Comparison of ENCODE assay signal across 8 cellular contexts in the genomic region with DNA sequence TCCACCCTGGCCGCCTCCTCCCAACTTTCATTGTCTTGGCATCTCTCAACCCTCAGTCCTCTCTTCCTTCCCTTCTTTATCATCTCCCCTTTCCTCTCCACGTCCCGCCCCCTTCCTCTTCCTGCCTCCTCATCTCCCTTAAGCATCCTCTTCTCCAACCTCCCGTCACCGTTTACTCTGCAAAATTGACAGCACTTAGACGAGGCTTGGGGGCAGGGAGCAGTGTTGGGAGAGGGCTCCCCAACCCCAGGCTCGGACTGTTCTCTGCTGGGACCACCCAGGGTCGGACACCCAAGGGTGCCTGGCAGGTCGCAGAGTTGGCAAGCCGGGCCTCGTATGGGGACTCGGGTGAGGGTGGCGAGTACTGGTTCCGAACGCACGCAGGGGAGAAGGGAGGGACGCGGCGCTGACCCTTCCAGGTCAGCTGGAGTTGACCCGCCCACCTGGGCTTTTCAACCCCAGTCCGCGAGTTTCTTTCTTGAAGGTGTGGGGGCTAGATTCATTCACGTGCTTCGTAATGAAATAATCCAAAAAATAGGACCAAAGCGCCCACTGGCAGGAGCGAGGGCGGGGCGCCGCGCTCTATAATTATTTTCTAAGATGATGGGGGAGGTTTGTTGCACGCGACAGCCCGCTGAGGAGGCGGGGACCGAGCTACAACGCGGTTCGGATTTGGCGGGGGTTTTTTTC. TPM values are rescaled to one million over a fixed set of nuclear protein-coding genes. Genes with fewer than 3 reads are reported as not detected.
DNase-seq lines count a peak whose midpoint lies in the region; ATAC-seq and TF ChIP-seq lines count a peak whose summit lies in the region.

No MANE protein-coding gene starts in this region.

- no peak for ATAC-seq in CD4-positive, CD25-positive, alpha-beta regulatory T cell (ENCODE audit: low read depth in 2 of 2)
- ATAC-seq in sciatic nerve (no peak), GM19397 (IDR thresholded peaks at IDR 0.05; ENCODE audit: unreplicated experiment) (no peak)

- peak overlapping the region; percentile 91 for H3K27ac ChIP-seq in CD4-positive, CD25-positive, alpha-beta regulatory T cell (ENCODE audit: insufficient read depth, low read length, poor library complexity, severe bottlenecking)
- H3K27ac ChIP-seq in KOPT-K1 (ENCODE audit: low read depth, low read length, poor library complexity, severe bottlenecking): peak overlapping the region; percentile 91

- H3K36me3 ChIP-seq in CD4-positive, CD25-positive, alpha-beta regulatory T cell (ENCODE audit: control insufficient read depth, insufficient read depth, low read length): peaks cover 13% of the 10 kb centered on the region
- peaks cover 32% of the 10 kb centered on the region for H3K36me3 ChIP-seq in KOPT-K1 (ENCODE audit: insufficient read depth, low read length)

- no peaks in the 10 kb centered on the region for H3K27me3 ChIP-seq in CD4-positive, CD25-positive, alpha-beta regulatory T cell (ENCODE audit: control insufficient read depth, insufficient read depth, low read length)

- peaks cover 6% of the 10 kb centered on the region for H3K36me3 Mint-ChIP-seq in CD4-positive, CD25-positive, alpha-beta regulatory T cell
- H3K36me3 Mint-ChIP-seq in activated T-helper 1 cell treated with anti-CD3 and anti-CD28 coated beads, Interleukin-12 subunit alpha, Interleukin-12 subunit beta, Interleukin-2, Interleukin-4 antibody, amounts not matched to agents 30 ng/mL and 10 ng/mL and 1 ng/mL, durations not matched to agents 14 hours and 24 hours and 36 hours (ENCODE audit: low read depth): peaks cover 29% of the 10 kb centered on the region

- H3K4me3 ChIP-seq in CD4-positive, CD25-positive, alpha-beta regulatory T cell (ENCODE audit: low read depth, low read length): peak overlapping the region; percentile 68

- DNase-seq in CD4-positive, CD25-positive, alpha-beta regulatory T cell: no peak
- no peak for DNase-seq in activated T-helper 1 cell treated with anti-CD3 and anti-CD28 coated beads, Interleukin-12 subunit alpha, Interleukin-12 subunit beta, Interleukin-2, Interleukin-4 antibody, amounts not matched to agents 30 ng/mL and 10 ng/mL and 1 ng/mL, durations not matched to agents 14 hours and 24 hours and 36 hours (ENCODE audit: low spot score)
- DNase-seq in head of caudate nucleus (peak in 24 of 42 donors; percentile 25 to 69 (median 58)), sciatic nerve (ENCODE audit: low spot score) (peak; percentile 78), erythroblast (lab: John Stamatoyannopoulos, UW) (no peak), G401 (ENCODE audit: low spot score) (no peak)

- peak overlapping the region; percentile 94 to 98 (median 95) for H3K4me3 Mint-ChIP-seq in CD4-positive, CD25-positive, alpha-beta regulatory T cell
- peak overlapping the region; percentile 94 for H3K4me3 Mint-ChIP-seq in activated T-helper 1 cell treated with anti-CD3 and anti-CD28 coated beads, Interleukin-12 subunit alpha, Interleukin-12 subunit beta, Interleukin-2, Interleukin-4 antibody, amounts not matched to agents 30 ng/mL and 10 ng/mL and 1 ng/mL, durations not matched to agents 14 hours and 24 hours and 36 hours

- H3K4me1 ChIP-seq in CD4-positive, CD25-positive, alpha-beta regulatory T cell (ENCODE audit: control insufficient read depth, insufficient read depth, low read length, poor library complexity, severe bottlenecking): peaks cover 68% of the 10 kb centered on the region

- peaks cover 5 to 78% (median 44%) of the 10 kb centered on the region in 4 donors for H3K4me1 Mint-ChIP-seq in CD4-positive, CD25-positive, alpha-beta regulatory T cell
- H3K4me1 Mint-ChIP-seq in activated T-helper 1 cell treated with anti-CD3 and anti-CD28 coated beads, Interleukin-12 subunit alpha, Interleukin-12 subunit beta, Interleukin-2, Interleukin-4 antibody, amounts not matched to agents 30 ng/mL and 10 ng/mL and 1 ng/mL, durations not matched to agents 14 hours and 24 hours and 36 hours (ENCODE audit: low read depth): peaks cover 56% of the 10 kb centered on the region

- TF ChIP-seq POLR2A in erythroblast (IDR thresholded peaks at IDR 0.05; ENCODE audit: low read length): no peak

- H3K27me3 Mint-ChIP-seq in CD4-positive, CD25-positive, alpha-beta regulatory T cell: peaks cover 16% of the 10 kb centered on the region
- no peaks in the 10 kb centered on the region for H3K27me3 Mint-ChIP-seq in activated T-helper 1 cell treated with anti-CD3 and anti-CD28 coated beads, Interleukin-12 subunit alpha, Interleukin-12 subunit beta, Interleukin-2, Interleukin-4 antibody, amounts not matched to agents 30 ng/mL and 10 ng/mL and 1 ng/mL, durations not matched to agents 14 hours and 24 hours and 36 hours (ENCODE audit: insufficient read depth)

- H3K9me3 Mint-ChIP-seq in CD4-positive, CD25-positive, alpha-beta regulatory T cell: peaks cover 0 to 2% (median 0%) of the 10 kb centered on the region in 7 donors
- no peaks in the 10 kb centered on the region for H3K9me3 Mint-ChIP-seq in activated T-helper 1 cell treated with anti-CD3 and anti-CD28 coated beads, Interleukin-12 subunit alpha, Interleukin-12 subunit beta, Interleukin-2, Interleukin-4 antibody, amounts not matched to agents 30 ng/mL and 10 ng/mL and 1 ng/mL, durations not matched to agents 14 hours and 24 hours and 36 hours

- H3K9me3 ChIP-seq in CD4-positive, CD25-positive, alpha-beta regulatory T cell (ENCODE audit: control insufficient read depth in 2 of 2, low read length in 2 of 2): no peaks in the 10 kb centered on the region
- H3K9me3 ChIP-seq in KOPT-K1 (ENCODE audit: insufficient read depth, low read length, poor library complexity, severe bottlenecking): no peaks in the 10 kb centered on the region

- in situ Hi-C loops in G401 (cut with HindIII; ENCODE audit: low sequenced_read_pairs): no loop called here

- intact Hi-C loops in activated T-helper 1 cell treated with anti-CD3 and anti-CD28 coated beads, Interleukin-12 subunit alpha, Interleukin-12 subunit beta, Interleukin-2, Interleukin-4 antibody, amounts not matched to agents 30 ng/mL and 10 ng/mL and 1 ng/mL, durations not matched to agents 14 hours and 24 hours and 36 hours (cut with micrococcal nuclease): no loop called here
- intact Hi-C loops in head of caudate nucleus (cut with DNase I) (loop anchor here (10.0 kb wide), 2 partner anchors 110 to 180 kb away; a partner anchor contains a TSS), sciatic nerve (cut with DNase I) (no loop called here)

- peak overlapping the region in 2 of 3 donors; percentile 97 for H3K27ac Mint-ChIP-seq in CD4-positive, CD25-positive, alpha-beta regulatory T cell
- peak overlapping the region; percentile 98 for H3K27ac Mint-ChIP-seq in activated T-helper 1 cell treated with anti-CD3 and anti-CD28 coated beads, Interleukin-12 subunit alpha, Interleukin-12 subunit beta, Interleukin-2, Interleukin-4 antibody, amounts not matched to agents 30 ng/mL and 10 ng/mL and 1 ng/mL, durations not matched to agents 14 hours and 24 hours and 36 hours

RNA-seq across cellular contexts. Expression of a gene that starts 0.8 kb away (rescaled TPM):
- 15.6 TPM for total RNA-seq in CD4-positive, CD25-positive, alpha-beta regulatory T cell
- 10 to 100 TPM; 41.0 to 48.8 (median 45.5) TPM for polyA plus RNA-seq in CD4-positive, CD25-positive, alpha-beta regulatory T cell
- total RNA-seq in activated T-helper 1 cell treated with anti-CD3 and anti-CD28 coated beads, Interleukin-12 subunit alpha, Interleukin-12 subunit beta, Interleukin-2, Interleukin-4 antibody, amounts not matched to agents 30 ng/mL and 10 ng/mL and 1 ng/mL, durations not matched to agents 14 hours and 24 hours and 36 hours: 29.2 and 30.8 TPM in 2 replicates
- total RNA-seq in sciatic nerve: 29.7 TPM
- 69.9 and 78.4 TPM in 2 replicates for total RNA-seq in G401 (2014; rRNA removed; shearing (Covaris generic))

RNA-seq across cellular contexts. Expression of a gene that starts 3.2 kb away (rescaled TPM):
- 1.9 TPM for total RNA-seq in CD4-positive, CD25-positive, alpha-beta regulatory T cell
- polyA plus RNA-seq in CD4-positive, CD25-positive, alpha-beta regulatory T cell: under 1 TPM in 2 of 4 donors, not detected in 2; 0.06 to 0.17 TPM
- 1.0 and 1.3 TPM in 2 replicates for total RNA-seq in activated T-helper 1 cell treated with anti-CD3 and anti-CD28 coated beads, Interleukin-12 subunit alpha, Interleukin-12 subunit beta, Interleukin-2, Interleukin-4 antibody, amounts not matched to agents 30 ng/mL and 10 ng/mL and 1 ng/mL, durations not matched to agents 14 hours and 24 hours and 36 hours
- total RNA-seq in sciatic nerve: 26.3 TPM
- total RNA-seq in G401 (2014; rRNA removed; shearing (Covaris generic)): 4.7 and 6.2 TPM in 2 replicates

RNA-seq across cellular contexts. Expression of a gene that starts 5.1 kb away (rescaled TPM):
- total RNA-seq in CD4-positive, CD25-positive, alpha-beta regulatory T cell: 163 TPM
- polyA plus RNA-seq in CD4-positive, CD25-positive, alpha-beta regulatory T cell: 100 to 1,000 TPM; 116 to 157 (median 133) TPM
- total RNA-seq in activated T-helper 1 cell treated with anti-CD3 and anti-CD28 coated beads, Interleukin-12 subunit alpha, Interleukin-12 subunit beta, Interleukin-2, Interleukin-4 antibody, amounts not matched to agents 30 ng/mL and 10 ng/mL and 1 ng/mL, durations not matched to agents 14 hours and 24 hours and 36 hours: 117 and 124 TPM in 2 replicates
- 123 TPM for total RNA-seq in sciatic nerve
- total RNA-seq in G401 (2014; rRNA removed; shearing (Covaris generic)): 17.2 and 32.7 TPM in 2 replicates

RNA-seq across cellular contexts. Expression of a gene that starts 8.8 kb away (rescaled TPM):
- total RNA-seq in CD4-positive, CD25-positive, alpha-beta regulatory T cell: 224 TPM
- polyA plus RNA-seq in CD4-positive, CD25-positive, alpha-beta regulatory T cell: 10 to 100 TPM; 36.9 to 62.2 (median 44.5) TPM
- total RNA-seq in activated T-helper 1 cell treated with anti-CD3 and anti-CD28 coated beads, Interleukin-12 subunit alpha, Interleukin-12 subunit beta, Interleukin-2, Interleukin-4 antibody, amounts not matched to agents 30 ng/mL and 10 ng/mL and 1 ng/mL, durations not matched to agents 14 hours and 24 hours and 36 hours: 365 and 380 TPM in 2 replicates
- 123 TPM for total RNA-seq in sciatic nerve
- total RNA-seq in G401 (2014; rRNA removed; shearing (Covaris generic)): 469 and 478 TPM in 2 replicates

RNA-seq across cellular contexts. Expression of a gene that starts 24.6 kb away (rescaled TPM):
- 89.1 TPM for total RNA-seq in CD4-positive, CD25-positive, alpha-beta regulatory T cell
- 10 to 100 TPM; 49.4 to 65.1 (median 56.1) TPM for polyA plus RNA-seq in CD4-positive, CD25-positive, alpha-beta regulatory T cell
- 134 and 140 TPM in 2 replicates for total RNA-seq in activated T-helper 1 cell treated with anti-CD3 and anti-CD28 coated beads, Interleukin-12 subunit alpha, Interleukin-12 subunit beta, Interleukin-2, Interleukin-4 antibody, amounts not matched to agents 30 ng/mL and 10 ng/mL and 1 ng/mL, durations not matched to agents 14 hours and 24 hours and 36 hours
- 16.9 TPM for total RNA-seq in sciatic nerve
- total RNA-seq in G401 (2014; rRNA removed; shearing (Covaris generic)): 169 and 171 TPM in 2 replicates

Comparison
In these comparisons a context has a peak if more than half of its experiments do, and no peak if none do; other contexts are left out.
1. DNase-seq: peak in head of caudate nucleus (24 of 42) and sciatic nerve (single experiment); none in CD4-positive, CD25-positive, alpha-beta regulatory T cell (0 of 3), activated T-helper 1 cell treated with anti-CD3 and anti-CD28 coated beads, Interleukin-12 subunit alpha, Interleukin-12 subunit beta, Interleukin-2, Interleukin-4 antibody, amounts not matched to agents 30 ng/mL and 10 ng/mL and 1 ng/mL, durations not matched to agents 14 hours and 24 hours and 36 hours (single experiment), erythroblast (0 of 2) and G401 (single experiment).